Comparison of ENCODE assay signal across 8 cellular contexts in the genomic region with DNA sequence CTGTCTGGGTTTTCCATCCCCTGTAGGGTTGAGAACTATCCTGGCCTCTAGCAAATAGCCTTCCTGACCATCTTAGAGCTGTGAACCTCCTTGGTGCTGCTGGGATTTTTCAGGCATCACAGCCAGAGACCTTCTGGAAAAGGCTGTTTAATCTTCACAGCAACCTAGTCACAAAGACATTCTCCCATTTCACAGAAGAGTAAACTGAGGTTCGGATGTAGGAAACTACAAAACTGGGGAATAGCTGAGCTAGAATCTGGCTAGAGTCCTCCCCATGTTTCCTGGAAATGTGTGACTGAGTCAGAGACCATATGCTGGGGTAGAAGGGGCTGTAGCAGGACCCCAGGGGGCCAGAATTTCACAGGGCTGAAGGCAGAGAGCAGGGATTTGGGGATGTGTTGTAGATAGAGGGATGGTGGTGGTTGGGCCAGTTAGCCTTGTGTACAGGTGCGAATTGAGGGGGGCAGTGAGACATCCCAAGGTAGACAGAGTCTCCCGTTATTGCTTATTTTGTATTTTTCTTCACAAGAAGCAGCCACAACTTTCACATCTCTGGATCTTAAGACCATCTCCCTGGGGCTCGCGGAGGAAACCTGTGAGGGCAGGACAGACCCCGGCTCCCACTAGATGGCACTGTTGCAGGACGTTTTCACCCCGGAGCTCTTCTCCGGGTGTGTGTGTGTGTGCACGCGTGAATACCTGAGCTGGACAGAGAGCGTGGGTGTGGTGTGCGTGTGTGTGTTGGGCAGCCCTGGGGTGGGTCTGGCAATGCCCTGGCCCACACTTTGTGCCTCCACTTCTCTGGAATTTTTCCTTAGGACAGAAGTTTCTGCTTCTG.
A peak's percentile ranks its signal among the peaks of the same experiment; 100 is the strongest.
DNase-seq lines count a peak whose midpoint lies in the region; ATAC-seq lines count a peak whose summit lies in the region.

No MANE protein-coding gene starts in this region.

- H3K4me1 Mint-ChIP-seq in activated CD4-positive, alpha-beta memory T cell treated with anti-CD3 and anti-CD28 coated beads, Interleukin-2, amount 10 ng/mL, durations not matched to agents 7 days and 5 days = peaks cover 4% of the 10 kb centered on the region
- H3K4me1 Mint-ChIP-seq in effector memory CD8-positive, alpha-beta T cell (ENCODE audit: low read depth in 2 of 2) = peaks cover 7 to 16% of the 10 kb centered on the region in 2 donors
- H3K4me1 Mint-ChIP-seq in memory B cell = peaks cover 3% of the 10 kb centered on the region

- no peaks in the 10 kb centered on the region for H3K9me3 Mint-ChIP-seq in activated CD4-positive, alpha-beta memory T cell treated with anti-CD3 and anti-CD28 coated beads, Interleukin-2, amount 10 ng/mL, durations not matched to agents 7 days and 5 days
- no peaks in the 10 kb centered on the region for H3K9me3 Mint-ChIP-seq in effector memory CD8-positive, alpha-beta T cell
- H3K9me3 Mint-ChIP-seq in memory B cell = no peaks in the 10 kb centered on the region

- no peaks in the 10 kb centered on the region for H3K27me3 Mint-ChIP-seq in activated CD4-positive, alpha-beta memory T cell treated with anti-CD3 and anti-CD28 coated beads, Interleukin-2, amount 10 ng/mL, durations not matched to agents 7 days and 5 days
- peaks cover 12 to 20% of the 10 kb centered on the region in 2 donors for H3K27me3 Mint-ChIP-seq in effector memory CD8-positive, alpha-beta T cell
- H3K27me3 Mint-ChIP-seq in memory B cell = peaks cover 9% of the 10 kb centered on the region

- peak; percentile 71 for ATAC-seq in HG02884 (IDR thresholded peaks at IDR 0.05; ENCODE audit: unreplicated experiment)
- peak; percentile 47 for ATAC-seq in effector memory CD8-positive, alpha-beta T cell (replicated peaks)
- peak; percentile 49 for ATAC-seq in memory B cell (ENCODE audit: low read depth)
- ATAC-seq in HG03460 (IDR thresholded peaks at IDR 0.05; ENCODE audit: unreplicated experiment) = no peak

- H3K4me3 Mint-ChIP-seq in activated CD4-positive, alpha-beta memory T cell treated with anti-CD3 and anti-CD28 coated beads, Interleukin-2, amount 10 ng/mL, durations not matched to agents 7 days and 5 days = no peak overlapping the region
- H3K4me3 Mint-ChIP-seq in effector memory CD8-positive, alpha-beta T cell = no peak overlapping the region
- no peak overlapping the region for H3K4me3 Mint-ChIP-seq in memory B cell

- POLR2A ChIA-PET in activated CD4-positive, alpha-beta memory T cell treated with anti-CD3 and anti-CD28 coated beads, Interleukin-2, amount 10 ng/mL, durations not matched to agents 7 days and 5 days (lab: Charles Lee) = interaction anchor here (1.4 to 2.4 kb wide), 2 partner anchors 191 to 217 kb away, joined by 4 to 10 read pairs; no protein-coding TSS in a partner anchor

- DNase-seq in GM03348 (ENCODE audit: low spot score) (peak; percentile 73), NCI-H524 treated with DMSO at 0.1 percent for 48 hours (lab: John Stamatoyannopoulos, UW) (peak; percentile 26), memory B cell (ENCODE audit: low spot score in 2 of 2) (peak; percentile 7 to 30)
- DNase-seq in activated CD4-positive, alpha-beta memory T cell treated with anti-CD3 and anti-CD28 coated beads, Interleukin-2, amount 10 ng/mL, durations not matched to agents 7 days and 5 days = peak; percentile 66
- DNase-seq in effector memory CD8-positive, alpha-beta T cell = peak; percentile 15 to 33 (median 27)
- peak; percentile 37 for DNase-seq in stimulated activated CD8-positive, alpha-beta memory T cell treated with anti-CD3 and anti-CD28 coated beads, Interleukin-4, amount 100 ng/mL, for 24 hours (ENCODE audit: low read depth)

- H3K27ac Mint-ChIP-seq in activated CD4-positive, alpha-beta memory T cell treated with anti-CD3 and anti-CD28 coated beads, Interleukin-2, amount 10 ng/mL, durations not matched to agents 7 days and 5 days = no peak overlapping the region
- H3K27ac Mint-ChIP-seq in effector memory CD8-positive, alpha-beta T cell = no peak overlapping the region
- H3K27ac Mint-ChIP-seq in memory B cell = no peak overlapping the region

- CTCF ChIA-PET in activated CD4-positive, alpha-beta memory T cell treated with anti-CD3 and anti-CD28 coated beads, Interleukin-2, amount 10 ng/mL, durations not matched to agents 7 days and 5 days (lab: Charles Lee) = interaction anchor here (0.6 to 4.3 kb wide), 27 partner anchors 7 to 278 kb away, joined by 3 to 74 read pairs (median 4); partner anchors contain the start of gene COPB2

- no peaks in the 10 kb centered on the region for H3K36me3 Mint-ChIP-seq in activated CD4-positive, alpha-beta memory T cell treated with anti-CD3 and anti-CD28 coated beads, Interleukin-2, amount 10 ng/mL, durations not matched to agents 7 days and 5 days (ENCODE audit: low read depth)
- no peaks in the 10 kb centered on the region for H3K36me3 Mint-ChIP-seq in effector memory CD8-positive, alpha-beta T cell (ENCODE audit: insufficient read depth)
- H3K36me3 Mint-ChIP-seq in memory B cell = no peaks in the 10 kb centered on the region

Comparison
In these comparisons a context has a peak if more than half of its experiments do, and no peak if none do; other contexts are left out.
1. DNase-seq: peak in every context shown above with its lines; median percentile 73 in GM03348; 66 in activated CD4-positive, alpha-beta memory T cell treated with anti-CD3 and anti-CD28 coated beads, Interleukin-2, amount 10 ng/mL, durations not matched to agents 7 days and 5 days; 37 in stimulated activated CD8-positive, alpha-beta memory T cell treated with anti-CD3 and anti-CD28 coated beads, Interleukin-4, amount 100 ng/mL, for 24 hours; 27 in effector memory CD8-positive, alpha-beta T cell; 26 in NCI-H524 treated with DMSO at 0.1 percent for 48 hours; 18 in memory B cell.